26 cellular contexts compared by ENCODE assay signal in the genomic region with DNA sequence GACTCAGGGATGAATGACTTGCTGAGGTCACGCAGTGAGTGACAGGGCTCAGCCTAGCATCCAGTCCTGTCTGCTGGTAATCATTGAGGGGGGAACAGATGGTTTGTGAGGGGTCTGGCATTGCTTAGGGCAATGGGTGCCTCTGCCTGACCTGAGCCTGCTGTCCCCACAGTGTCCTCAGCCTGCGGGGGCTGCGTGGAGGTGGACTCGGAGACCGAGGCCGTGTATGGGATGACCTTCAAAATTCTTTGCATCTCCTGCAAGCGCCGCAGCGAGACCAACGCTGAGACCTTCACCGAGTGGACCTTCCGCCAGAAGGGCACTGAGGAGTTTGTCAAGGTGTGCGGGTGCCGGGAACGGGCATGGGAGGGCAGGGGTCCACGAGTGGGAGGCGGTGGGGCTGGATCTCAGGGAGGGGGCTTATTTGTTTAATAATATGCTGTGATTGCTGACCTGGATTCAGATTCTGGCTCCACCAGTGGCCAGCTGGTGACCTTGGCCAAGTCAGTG. TPM values are rescaled to one million over a fixed set of nuclear protein-coding genes. Genes with fewer than 3 reads are reported as not detected.
"Had no signal": no experiment of that assay in that cellular context is flagged by ENCODE, and none has a peak within 500 bp of the region (broad histone marks: within the 10 kb centered on the region; RNA-seq: fewer than 3 reads in every experiment).

No MANE protein-coding gene starts in this region.

- FAIRE-seq: endothelial cell of umbilical vein, pancreas, small intestine, urothelium cell line had no signal

- H3K9me3 ChIP-seq: esophagus squamous epithelium, gastroesophageal sphincter, heart right ventricle, pancreas, right lobe of liver, stomach, transverse colon had no signal

- DNase-seq: activated B cell treated with CpG ODN at 0.5 μM for 24 hours; activated CD4-positive, alpha-beta T cell treated with anti-CD3 and anti-CD28 coated beads for 4 hours; activated CD4-positive, alpha-beta T cell treated with anti-CD3 and anti-CD28 coated beads, Interleukin-2, amount 50 U/mL, for 48 hours; activated naive CD4-positive, alpha-beta T cell treated with Interleukin-2 at 50 U/mL for 16 hours; activated T-cell treated with anti-CD3 and anti-CD28 coated beads, Interleukin-2, amount 50 U/mL, for 48 hours; cortex of kidney; effector CD4-positive, alpha-beta T cell; esophagus squamous epithelium; heart right ventricle; left colon; pancreas; right lobe of liver; small intestine; stimulated activated CD4-positive, alpha-beta T cell treated with anti-CD3 and anti-CD28 coated beads, Interleukin-2, amount 100 ng/mL, for 24 hours; stomach; T-helper 1 cell; transverse colon had no signal

- ATAC-seq: gastroesophageal sphincter; left colon; pancreas; right lobe of liver; stimulated activated memory B cell treated with anti-CD40 and anti-IgM and Interleukin-4, amounts not matched to agents 10 μg/mL and 1 μg/mL and 100 μg/mL, for 72 hours had no signal

- H3K9me3 Mint-ChIP-seq: activated B cell treated with CpG ODN at 0.5 μM for 24 hours; memory B cell; stimulated activated memory B cell treated with anti-CD40 and anti-IgM and Interleukin-4, amounts not matched to agents 10 μg/mL and 1 μg/mL and 100 μg/mL, for 72 hours had no signal

- H3K27ac Mint-ChIP-seq: activated B cell treated with CpG ODN at 0.5 μM for 24 hours; memory B cell; stimulated activated memory B cell treated with anti-CD40 and anti-IgM and Interleukin-4, amounts not matched to agents 10 μg/mL and 1 μg/mL and 100 μg/mL, for 72 hours had no signal

- H3K36me3 ChIP-seq: pancreas, transverse colon had no signal

- H3K27ac ChIP-seq: cardiac muscle cell, heart right ventricle, pancreas, right lobe of liver, transverse colon had no signal

- H3K27me3 ChIP-seq: gastroesophageal sphincter, pancreas, right lobe of liver had no signal

- H3K4me3 Mint-ChIP-seq: activated B cell treated with CpG ODN at 0.5 μM for 24 hours; memory B cell; stimulated activated memory B cell treated with anti-CD40 and anti-IgM and Interleukin-4, amounts not matched to agents 10 μg/mL and 1 μg/mL and 100 μg/mL, for 72 hours had no signal

- H3K4me3 ChIP-seq: cardiac muscle cell, pancreas, right lobe of liver had no signal

RNA-seq across cellular contexts. Expression of gene HPN, which starts 9.1 kb away (rescaled TPM):
- total RNA-seq: activated B cell treated with CpG ODN at 0.5 μM for 24 hours, endothelial cell of umbilical vein, myocyte, pulmonary artery endothelial cell, temporal lobe had no signal
